9 cellular contexts compared by ENCODE assay signal in the genomic region with DNA sequence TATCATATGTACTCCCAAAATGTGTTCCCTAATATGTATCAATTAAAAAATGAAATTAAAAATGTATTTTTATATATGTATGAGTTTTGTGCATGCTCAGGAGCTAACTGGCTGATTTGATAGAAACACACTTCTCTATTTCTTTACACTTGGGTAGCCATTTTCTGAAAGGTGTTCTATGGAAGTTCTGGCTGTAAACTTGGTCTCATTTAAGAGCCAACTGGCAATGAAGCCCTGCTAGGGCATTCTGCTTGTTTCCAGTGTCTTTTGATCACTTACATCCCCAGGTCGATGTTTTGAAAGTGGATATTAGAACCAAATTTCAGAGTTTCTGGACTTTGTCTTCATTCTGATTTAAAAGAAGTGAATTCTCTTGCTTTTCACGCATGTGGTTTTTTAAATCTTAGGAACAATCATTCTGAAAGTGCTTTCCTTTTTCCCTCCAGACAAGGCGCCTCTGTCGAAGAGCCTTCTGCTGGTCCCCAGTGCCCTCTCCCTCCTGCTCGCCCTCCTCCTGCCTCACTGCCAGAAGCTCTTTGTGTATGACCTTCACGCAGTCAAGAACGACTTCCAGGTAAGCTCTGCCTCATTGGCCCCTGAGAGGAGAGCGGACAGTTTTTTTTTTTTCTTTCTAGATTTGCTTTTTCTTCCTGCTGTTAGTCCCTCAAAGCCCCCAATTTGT. TPM values are rescaled to one million over a fixed set of nuclear protein-coding genes. Genes with fewer than 3 reads are reported as not detected.
DNase-seq lines count a peak whose midpoint lies in the region; ATAC-seq lines count a peak whose summit lies in the region.
"Had no signal": no experiment of that assay in that cellular context is flagged by ENCODE, and none has a peak within 500 bp of the region (broad histone marks: within the 10 kb centered on the region; RNA-seq: fewer than 3 reads in every experiment).

No MANE protein-coding gene starts in this region.

- H3K27me3 Mint-ChIP-seq in activated T-cell treated with anti-CD3 and anti-CD28 coated beads, Interleukin-2, amount 50 U/mL, for 4 hours (ENCODE audit: low read depth), result no peaks in the 10 kb centered on the region
- no peaks in the 10 kb centered on the region for H3K27me3 Mint-ChIP-seq in activated naive CD4-positive, alpha-beta T cell treated with anti-CD3 and anti-CD28 coated beads, Interleukin-2, amount 10 ng/mL, durations not matched to agents 7 days and 5 days

- peak; percentile 75 to 81 for ATAC-seq in activated T-cell treated with anti-CD3 and anti-CD28 coated beads, Interleukin-2, amount 50 U/mL, for 4 hours
- ATAC-seq in HG02973 (IDR thresholded peaks at IDR 0.05; ENCODE audit: unreplicated experiment) (peak; percentile 68), HG03280 (IDR thresholded peaks at IDR 0.05; ENCODE audit: unreplicated experiment) (no peak)
- ATAC-seq in stimulated activated naive CD8-positive, alpha-beta T cell treated with anti-CD3 and anti-CD28 coated beads, Interleukin-15, Interleukin-2, amounts not matched to agents 100 U/mL and 50 U/mL, for 24 hours, result peak; percentile 94

- H3K4me1 Mint-ChIP-seq in activated T-cell treated with anti-CD3 and anti-CD28 coated beads, Interleukin-2, amount 50 U/mL, for 4 hours (ENCODE audit: low read depth), result peaks cover 57% of the 10 kb centered on the region
- H3K4me1 Mint-ChIP-seq in activated naive CD4-positive, alpha-beta T cell treated with anti-CD3 and anti-CD28 coated beads, Interleukin-2, amount 10 ng/mL, durations not matched to agents 7 days and 5 days, result peaks cover 57% of the 10 kb centered on the region

- no peak overlapping the region for H3K27ac ChIP-seq in caudate nucleus (ENCODE audit: low read depth, low read length)

- H3K27ac Mint-ChIP-seq in activated naive CD4-positive, alpha-beta T cell treated with anti-CD3 and anti-CD28 coated beads, Interleukin-2, amount 10 ng/mL, durations not matched to agents 7 days and 5 days, result peak overlapping the region; percentile 92

- DNase-seq in activated T-cell treated with anti-CD3 and anti-CD28 coated beads, Interleukin-2, amount 50 U/mL, for 4 hours, result peak; percentile 22
- DNase-seq in activated T-cell treated with anti-CD3 and anti-CD28 coated beads for 4 hours (no peak), retina (no peak), caudate nucleus (lab: John Stamatoyannopoulos, UW) (no peak)
- DNase-seq in activated naive CD4-positive, alpha-beta T cell treated with anti-CD3 and anti-CD28 coated beads, Interleukin-2, amount 10 ng/mL, durations not matched to agents 7 days and 5 days, result peak; percentile 54
- peak; percentile 53 for DNase-seq in stimulated activated naive CD8-positive, alpha-beta T cell treated with anti-CD3 and anti-CD28 coated beads, Interleukin-15, Interleukin-2, amounts not matched to agents 100 U/mL and 50 U/mL, for 24 hours
- DNase-seq: NCI-H2227 treated with DMSO at 0.1 percent for 48 hours had no signal

- H3K9me3 Mint-ChIP-seq in activated T-cell treated with anti-CD3 and anti-CD28 coated beads, Interleukin-2, amount 50 U/mL, for 4 hours, result no peaks in the 10 kb centered on the region
- H3K9me3 Mint-ChIP-seq in activated naive CD4-positive, alpha-beta T cell treated with anti-CD3 and anti-CD28 coated beads, Interleukin-2, amount 10 ng/mL, durations not matched to agents 7 days and 5 days, result no peaks in the 10 kb centered on the region

- CTCF ChIA-PET in activated naive CD4-positive, alpha-beta T cell treated with anti-CD3 and anti-CD28 coated beads, Interleukin-2, amount 10 ng/mL, durations not matched to agents 7 days and 5 days (lab: Charles Lee), result interaction anchor here (0.9 to 1.6 kb wide), 3 partner anchors 14 to 26 kb away, joined by 3 read pairs; a partner anchor contains a TSS

- peaks cover 23% of the 10 kb centered on the region for H3K36me3 Mint-ChIP-seq in activated T-cell treated with anti-CD3 and anti-CD28 coated beads, Interleukin-2, amount 50 U/mL, for 4 hours (ENCODE audit: insufficient read depth)
- H3K36me3 Mint-ChIP-seq in activated naive CD4-positive, alpha-beta T cell treated with anti-CD3 and anti-CD28 coated beads, Interleukin-2, amount 10 ng/mL, durations not matched to agents 7 days and 5 days, result peaks cover 28% of the 10 kb centered on the region

- peak overlapping the region; percentile 73 for H3K4me3 Mint-ChIP-seq in activated T-cell treated with anti-CD3 and anti-CD28 coated beads, Interleukin-2, amount 50 U/mL, for 4 hours
- H3K4me3 Mint-ChIP-seq in activated naive CD4-positive, alpha-beta T cell treated with anti-CD3 and anti-CD28 coated beads, Interleukin-2, amount 10 ng/mL, durations not matched to agents 7 days and 5 days, result peak overlapping the region; percentile 63

RNA-seq across cellular contexts. Expression of a gene that starts 20.1 kb away (rescaled TPM):
- 1 to 10 TPM; 3.3 to 4.0 (median 3.9) TPM for total RNA-seq in activated T-cell treated with anti-CD3 and anti-CD28 coated beads, Interleukin-2, amount 50 U/mL, for 4 hours

RNA-seq across cellular contexts. Expression of a gene that starts 37.5 kb away (rescaled TPM):
- 10 to 100 TPM; 48.5 to 50.4 (median 49.1) TPM for total RNA-seq in activated T-cell treated with anti-CD3 and anti-CD28 coated beads, Interleukin-2, amount 50 U/mL, for 4 hours

Comparison
In these comparisons a context has a peak if more than half of its experiments do, and no peak if none do; other contexts are left out.
1. DNase-seq: peak in activated T-cell treated with anti-CD3 and anti-CD28 coated beads, Interleukin-2, amount 50 U/mL, for 4 hours (single experiment), activated naive CD4-positive, alpha-beta T cell treated with anti-CD3 and anti-CD28 coated beads, Interleukin-2, amount 10 ng/mL, durations not matched to agents 7 days and 5 days (single experiment) and stimulated activated naive CD8-positive, alpha-beta T cell treated with anti-CD3 and anti-CD28 coated beads, Interleukin-15, Interleukin-2, amounts not matched to agents 100 U/mL and 50 U/mL, for 24 hours (single experiment); none in activated T-cell treated with anti-CD3 and anti-CD28 coated beads for 4 hours (single experiment), retina (single experiment) and caudate nucleus (0 of 61).